In genomic region chr3:170737763-170738162, GRCh38 we compare ENCODE assay signal across 29 cellular contexts.
"Had no signal": no experiment of that assay in that cellular context is flagged by ENCODE, and none has a peak within 500 bp of the region (broad histone marks: within the 10 kb centered on the region; RNA-seq: fewer than 3 reads in every experiment).

No MANE protein-coding gene starts in this region.

- H3K4me3 Mint-ChIP-seq: dendritic cell treated with granulocyte-macrophage colony-stimulating factor and Interleukin-4, amounts not matched to agents 40 ng/mL and 50 ng/mL, for 4 days; effector memory CD8-positive, alpha-beta T cell; endodermal cell had no signal

- H3K9me3 ChIP-seq: esophagus muscularis mucosa, esophagus squamous epithelium, gastrocnemius medialis, gastroesophageal sphincter, heart left ventricle, heart right ventricle had no signal

- DNase-seq: cortex of kidney; dermis blood vessel endothelial cell; dorsolateral prefrontal cortex; effector CD4-positive, alpha-beta T cell; effector CD8-positive, alpha-beta T cell; effector memory CD4-positive, alpha-beta T cell; effector memory CD8-positive, alpha-beta T cell; endodermal cell; erythroblast; esophagus squamous epithelium; foreskin fibroblast; foreskin keratinocyte; foreskin melanocyte; gastrocnemius medialis; glutamatergic neuron; head of caudate nucleus; heart left ventricle; heart right ventricle; hippocampal formation had no signal

- H3K79me2 ChIP-seq: hepatocyte had no signal

- H3K9me3 Mint-ChIP-seq: dendritic cell treated with granulocyte-macrophage colony-stimulating factor and Interleukin-4, amounts not matched to agents 40 ng/mL and 50 ng/mL, for 4 days; effector memory CD8-positive, alpha-beta T cell; endodermal cell had no signal

- H2AFZ ChIP-seq: hepatocyte had no signal

- H3K27ac ChIP-seq: coronary artery, epithelial cell of prostate, esophagus muscularis mucosa, esophagus squamous epithelium, foreskin keratinocyte, gastrocnemius medialis, gastroesophageal sphincter, heart left ventricle, heart right ventricle, hepatocyte had no signal

- ATAC-seq: effector memory CD8-positive, alpha-beta T cell; esophagus mucosa; foreskin keratinocyte; gastrocnemius medialis; gastroesophageal sphincter; heart left ventricle; heart right ventricle had no signal

- H3K36me3 ChIP-seq: esophagus muscularis mucosa, esophagus squamous epithelium, gastrocnemius medialis, gastroesophageal sphincter, heart left ventricle, heart right ventricle had no signal

- H3K4me2 ChIP-seq: hepatocyte had no signal

- H3K4me1 ChIP-seq: gastrocnemius medialis had no signal

- H3K27me3 ChIP-seq: dorsolateral prefrontal cortex, esophagus muscularis mucosa, esophagus squamous epithelium, foreskin keratinocyte, gastrocnemius medialis, gastroesophageal sphincter, heart left ventricle, hepatocyte had no signal

- FAIRE-seq: endometrium, endothelial cell of umbilical vein, frontal cortex had no signal

- H3K4me3 ChIP-seq: coronary artery, dorsolateral prefrontal cortex, esophagus muscularis mucosa, esophagus squamous epithelium, gastrocnemius medialis, gastroesophageal sphincter, heart left ventricle, heart right ventricle, hepatocyte had no signal
